8 cellular contexts compared by ENCODE assay signal in the genomic region with DNA sequence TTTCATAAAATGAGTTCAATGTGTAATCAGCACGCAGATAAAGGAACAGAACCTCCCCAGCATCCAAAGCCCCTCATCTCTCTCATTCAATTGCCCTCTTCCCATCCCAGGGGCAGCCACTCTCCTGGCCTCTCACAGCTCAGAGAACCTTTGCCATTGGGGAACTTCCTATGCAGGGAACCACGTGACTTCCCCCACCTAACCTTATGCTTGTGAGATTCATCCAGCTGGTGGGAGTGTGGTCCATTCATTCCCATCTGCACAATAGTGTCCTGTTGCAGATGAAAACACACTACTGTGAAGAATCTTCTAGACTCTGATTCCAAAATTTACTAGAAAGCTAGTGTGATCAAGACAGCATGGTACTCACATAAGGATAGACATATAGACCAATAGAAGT.
"Had no signal": no experiment of that assay in that cellular context is flagged by ENCODE, and none has a peak within 500 bp of the region (broad histone marks: within the 10 kb centered on the region; RNA-seq: fewer than 3 reads in every experiment).

No MANE protein-coding gene starts in this region.

- H3K9ac ChIP-seq: GM23248 had no signal

- H3K9me3 ChIP-seq: HAP-1 had no signal

- ATAC-seq: HCT116 had no signal

- DNase-seq: GM23248, GOT3, H7, HFFc6, KG1 had no signal

- H2AFZ ChIP-seq: GM23248 had no signal

- H3K4me1 ChIP-seq: HAP-1 had no signal

- H3K4me3 ChIP-seq: GM23248, HAP-1 had no signal

- H3K27ac ChIP-seq: GM23248, HL-60 had no signal

- H3K36me3 ChIP-seq: HAP-1 had no signal
